Comparison of ENCODE assay signal across 8 cellular contexts in genomic region chr13:109781384-109782065, GRCh38. TPM values are rescaled to one million over a fixed set of nuclear protein-coding genes. Genes with fewer than 3 reads are reported as not detected.
A peak's percentile ranks its signal among the peaks of the same experiment; 100 is the strongest.
DNase-seq lines count a peak whose midpoint lies in the region; ATAC-seq and TF ChIP-seq lines count a peak whose summit lies in the region.

No MANE protein-coding gene starts in this region.

- H3K27ac Mint-ChIP-seq in effector memory CD8-positive, alpha-beta T cell = peak overlapping the region in 1 of 2 donors; percentile 41

- ATAC-seq in GM18873 (IDR thresholded peaks at IDR 0.05; ENCODE audit: low FRiP score, unreplicated experiment) (no peak), GM21381 (IDR thresholded peaks at IDR 0.05; ENCODE audit: unreplicated experiment) (no peak)
- no peak for ATAC-seq in effector memory CD8-positive, alpha-beta T cell (replicated peaks)

- H3K27ac ChIP-seq in Peyer's patch (no peak overlapping the region), prostate gland (peak overlapping the region; percentile 69 to 79)

- peaks cover 41% of the 10 kb centered on the region for H3K36me3 Mint-ChIP-seq in effector memory CD8-positive, alpha-beta T cell (ENCODE audit: insufficient read depth)

- H3K4me3 Mint-ChIP-seq in effector memory CD8-positive, alpha-beta T cell = peak overlapping the region in 1 of 2 donors; percentile 21

- H3K4me3 ChIP-seq in Peyer's patch (peak overlapping the region; percentile 14 to 90 (median 33)), foreskin fibroblast (ENCODE audit: low read depth in 1 of 2, low read length in 2 of 2) (peak overlapping the region; percentile 56 to 90), prostate gland (peak overlapping the region; percentile 27 to 70)

- no peak for TF ChIP-seq CTCF in Peyer's patch (IDR thresholded peaks at IDR 0.05)
- TF ChIP-seq CTCF in foreskin fibroblast (IDR thresholded peaks at IDR 0.05; ENCODE audit: low read depth, low read length) = no peak
- TF ChIP-seq CTCF in prostate gland (IDR thresholded peaks at IDR 0.05) = no peak

- H3K4me1 ChIP-seq in Peyer's patch (peaks cover 0 to 68% (median 4%) of the 10 kb centered on the region in 4 donors), prostate gland (replicated peaks) (peaks cover 9% of the 10 kb centered on the region)

- peaks cover 0 to 5% of the 10 kb centered on the region in 2 donors for H3K9me3 Mint-ChIP-seq in effector memory CD8-positive, alpha-beta T cell

- intact Hi-C loops in prostate gland (cut with DNase I) = loop anchor here (5.0 to 10.0 kb wide), 3 partner anchors 243 to 819 kb away; no protein-coding TSS in a partner anchor

- WGBS in prostate gland = 56% methylated on average over 28 of the region's 28 CpGs

- DNase-seq in Caki2 (ENCODE audit: low read depth) (peak; percentile 47), Peyer's patch (peak in 1 of 3 donors; percentile 61), foreskin fibroblast (peak in 1 of 2 donors; percentile 59), prostate gland (ENCODE audit: low spot score) (no peak), T-helper 1 cell (no peak)
- DNase-seq in effector memory CD8-positive, alpha-beta T cell = no peak

- H3K36me3 ChIP-seq in Peyer's patch (peaks cover 0 to 35% (median 0%) of the 10 kb centered on the region in 3 donors), prostate gland (peaks cover 9 to 22% of the 10 kb centered on the region in 2 donors)

- H3K4me1 Mint-ChIP-seq in effector memory CD8-positive, alpha-beta T cell (ENCODE audit: low read depth in 2 of 2) = peaks cover 6 to 19% of the 10 kb centered on the region in 2 donors

- no peaks in the 10 kb centered on the region for H3K9me3 ChIP-seq in Peyer's patch
- H3K9me3 ChIP-seq in prostate gland = no peaks in the 10 kb centered on the region

- no peaks in the 10 kb centered on the region for H3K27me3 Mint-ChIP-seq in effector memory CD8-positive, alpha-beta T cell

- TF ChIP-seq POLR2A in Peyer's patch (IDR thresholded peaks at IDR 0.05) (no peak), prostate gland (IDR thresholded peaks at IDR 0.05) (no peak)

- no peaks in the 10 kb centered on the region for H3K27me3 ChIP-seq in Peyer's patch
- H3K27me3 ChIP-seq in prostate gland (replicated peaks; ENCODE audit: insufficient read depth) = no peaks in the 10 kb centered on the region

- in situ Hi-C loops in Caki2 (cut with HindIII; ENCODE audit: low pct_unique_long_range_greater_than_20kb, low sequenced_read_pairs) = no loop called here

RNA-seq across cellular contexts. Expression of gene IRS2, which starts 4.9 kb away (rescaled TPM):
- total RNA-seq in Caki2 (2014; rRNA removed; shearing (Covaris generic); ENCODE audit: low replicate concordance) = 18.1 and 21.2 TPM in 2 replicates
- 10 to 100 TPM in 3 of 4 donors, 1 to 10 TPM in 1; 8.3 to 41.1 (median 22.3) TPM for total RNA-seq in Peyer's patch
- total RNA-seq in prostate gland = 10 to 100 TPM; 43.5 to 54.8 TPM

Comparison
In these comparisons a context has a peak if more than half of its experiments do, and no peak if none do; other contexts are left out.
1. H3K27ac ChIP-seq: peak in prostate gland (2 of 2); none in Peyer's patch (0 of 4).
2. Peak in every context shown above with its lines, with median percentiles within 50 percentile points of each other: H3K4me3 ChIP-seq.